ENCODE assay signal across 1 cellular context in the genomic region with DNA sequence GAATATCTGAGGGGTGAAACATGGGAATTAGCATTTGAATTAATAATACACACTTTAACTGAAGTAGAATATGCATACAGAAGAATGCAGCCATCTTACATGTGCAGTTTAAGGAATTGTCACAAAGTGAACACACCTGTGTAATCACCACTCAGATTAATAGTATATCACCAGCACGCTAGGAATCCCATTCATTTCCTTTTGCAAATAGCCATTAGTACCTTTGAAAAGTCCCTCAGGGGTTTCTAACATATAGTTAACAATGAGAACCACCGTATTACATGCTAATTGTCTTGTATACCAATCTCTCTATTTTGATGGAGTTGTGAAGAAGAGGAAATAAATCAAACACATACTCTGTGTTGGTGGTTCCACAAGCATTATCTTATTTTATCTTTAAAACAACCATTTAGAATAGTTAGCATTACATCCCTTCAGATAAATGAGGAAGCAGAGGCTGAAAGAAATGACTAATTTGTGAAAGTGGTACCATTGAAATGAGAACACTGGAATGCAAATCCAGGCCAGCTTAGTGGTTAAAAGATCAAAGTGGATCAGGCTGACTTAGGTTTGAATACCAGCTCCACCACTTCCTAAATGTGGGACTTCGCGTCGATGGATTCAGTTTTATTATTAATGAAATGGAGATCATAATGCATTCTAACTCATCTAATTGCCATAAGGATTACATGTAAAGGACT.
TF ChIP-seq lines count a peak whose summit lies in the region.

No MANE protein-coding gene starts in this region.

TF ChIP-seq in GM12878, 131 proteins besides CTCF, POLR2A, EP300 and RAD21 (continued from another document and continues in another):
- TF ChIP-seq TCF3 (IDR thresholded peaks at IDR 0.05; ENCODE audit: borderline replicate concordance, insufficient read depth, low read depth, low read length): no peak
- TF ChIP-seq BMI1 (IDR thresholded peaks at IDR 0.05; ENCODE audit: borderline replicate concordance): peak; percentile 66; the same call in 1 of the 2 replicates
- no peak for TF ChIP-seq SREBF1 (IDR thresholded peaks at IDR 0.05; ENCODE audit: low read length)
- TF ChIP-seq, protein P1, sequence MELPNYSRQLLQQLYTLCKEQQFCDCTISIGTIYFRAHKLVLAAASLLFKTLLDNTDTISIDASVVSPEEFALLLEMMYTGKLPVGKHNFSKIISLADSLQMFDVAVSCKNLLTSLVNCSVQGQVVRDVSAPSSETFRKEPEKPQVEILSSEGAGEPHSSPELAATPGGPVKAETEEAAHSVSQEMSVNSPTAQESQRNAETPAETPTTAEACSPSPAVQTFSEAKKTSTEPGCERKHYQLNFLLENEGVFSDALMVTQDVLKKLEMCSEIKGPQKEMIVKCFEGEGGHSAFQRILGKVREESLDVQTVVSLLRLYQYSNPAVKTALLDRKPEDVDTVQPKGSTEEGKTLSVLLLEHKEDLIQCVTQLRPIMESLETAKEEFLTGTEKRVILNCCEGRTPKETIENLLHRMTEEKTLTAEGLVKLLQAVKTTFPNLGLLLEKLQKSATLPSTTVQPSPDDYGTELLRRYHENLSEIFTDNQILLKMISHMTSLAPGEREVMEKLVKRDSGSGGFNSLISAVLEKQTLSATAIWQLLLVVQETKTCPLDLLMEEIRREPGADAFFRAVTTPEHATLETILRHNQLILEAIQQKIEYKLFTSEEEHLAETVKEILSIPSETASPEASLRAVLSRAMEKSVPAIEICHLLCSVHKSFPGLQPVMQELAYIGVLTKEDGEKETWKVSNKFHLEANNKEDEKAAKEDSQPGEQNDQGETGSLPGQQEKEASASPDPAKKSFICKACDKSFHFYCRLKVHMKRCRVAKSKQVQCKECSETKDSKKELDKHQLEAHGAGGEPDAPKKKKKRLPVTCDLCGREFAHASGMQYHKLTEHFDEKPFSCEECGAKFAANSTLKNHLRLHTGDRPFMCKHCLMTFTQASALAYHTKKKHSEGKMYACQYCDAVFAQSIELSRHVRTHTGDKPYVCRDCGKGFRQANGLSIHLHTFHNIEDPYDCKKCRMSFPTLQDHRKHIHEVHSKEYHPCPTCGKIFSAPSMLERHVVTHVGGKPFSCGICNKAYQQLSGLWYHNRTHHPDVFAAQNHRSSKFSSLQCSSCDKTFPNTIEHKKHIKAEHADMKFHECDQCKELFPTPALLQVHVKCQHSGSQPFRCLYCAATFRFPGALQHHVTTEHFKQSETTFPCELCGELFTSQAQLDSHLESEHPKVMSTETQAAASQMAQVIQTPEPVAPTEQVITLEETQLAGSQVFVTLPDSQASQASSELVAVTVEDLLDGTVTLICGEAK (IDR thresholded peaks at IDR 0.05; ENCODE audit: borderline replicate concordance): no peak
- peak; percentile 93 for TF ChIP-seq IKZF1 (conservative IDR thresholded peaks at IDR 0.05)
- TF ChIP-seq SREBF2 (IDR thresholded peaks at IDR 0.05; ENCODE audit: low read length): no peak
- no peak for TF ChIP-seq MLLT1 (IDR thresholded peaks at IDR 0.05)
- no peak for TF ChIP-seq SMAD5 (IDR thresholded peaks at IDR 0.05; ENCODE audit: low read depth)
- TF ChIP-seq EZH2 (IDR thresholded peaks at IDR 0.05; ENCODE audit: borderline replicate concordance, control insufficient read depth, low read depth, low read length): no peak
- TF ChIP-seq BCL3 (IDR thresholded peaks at IDR 0.05; ENCODE audit: borderline replicate concordance, insufficient read depth, low read depth, low read length, poor library complexity, severe bottlenecking): no peak
- TF ChIP-seq PRDM15 (CRISPR knock-in tag; IDR thresholded peaks at IDR 0.05): no peak
- TF ChIP-seq, protein P2, sequence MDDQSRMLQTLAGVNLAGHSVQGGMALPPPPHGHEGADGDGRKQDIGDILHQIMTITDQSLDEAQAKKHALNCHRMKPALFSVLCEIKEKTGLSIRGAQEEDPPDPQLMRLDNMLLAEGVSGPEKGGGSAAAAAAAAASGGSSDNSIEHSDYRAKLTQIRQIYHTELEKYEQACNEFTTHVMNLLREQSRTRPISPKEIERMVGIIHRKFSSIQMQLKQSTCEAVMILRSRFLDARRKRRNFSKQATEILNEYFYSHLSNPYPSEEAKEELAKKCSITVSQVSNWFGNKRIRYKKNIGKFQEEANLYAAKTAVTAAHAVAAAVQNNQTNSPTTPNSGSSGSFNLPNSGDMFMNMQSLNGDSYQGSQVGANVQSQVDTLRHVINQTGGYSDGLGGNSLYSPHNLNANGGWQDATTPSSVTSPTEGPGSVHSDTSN (IDR thresholded peaks at IDR 0.05; ENCODE audit: insufficient replicate concordance, low read depth, low read length): no peak
- TF ChIP-seq TAF1 (IDR thresholded peaks at IDR 0.05; ENCODE audit: borderline replicate concordance, low read depth, low read length): no peak
- TF ChIP-seq PKNOX1 (IDR thresholded peaks at IDR 0.05): no peak
- TF ChIP-seq MEF2B (IDR thresholded peaks at IDR 0.05; ENCODE audit: partially characterized antibody, poor library complexity, severe bottlenecking): peak; percentile 48
- TF ChIP-seq SPI1 (IDR thresholded peaks at IDR 0.05; ENCODE audit: borderline replicate concordance, insufficient read depth, low read depth, low read length): peak; percentile 67
- no peak for TF ChIP-seq RAD51 (IDR thresholded peaks at IDR 0.05)
- TF ChIP-seq TCF7 (IDR thresholded peaks at IDR 0.05; ENCODE audit: borderline replicate concordance): peak; percentile 93
- TF ChIP-seq, protein P3, sequence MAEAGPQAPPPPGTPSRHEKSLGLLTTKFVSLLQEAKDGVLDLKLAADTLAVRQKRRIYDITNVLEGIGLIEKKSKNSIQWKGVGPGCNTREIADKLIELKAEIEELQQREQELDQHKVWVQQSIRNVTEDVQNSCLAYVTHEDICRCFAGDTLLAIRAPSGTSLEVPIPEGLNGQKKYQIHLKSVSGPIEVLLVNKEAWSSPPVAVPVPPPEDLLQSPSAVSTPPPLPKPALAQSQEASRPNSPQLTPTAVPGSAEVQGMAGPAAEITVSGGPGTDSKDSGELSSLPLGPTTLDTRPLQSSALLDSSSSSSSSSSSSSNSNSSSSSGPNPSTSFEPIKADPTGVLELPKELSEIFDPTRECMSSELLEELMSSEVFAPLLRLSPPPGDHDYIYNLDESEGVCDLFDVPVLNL (IDR thresholded peaks at IDR 0.05; ENCODE audit: low read depth, low read length): no peak
- TF ChIP-seq CBX5 (IDR thresholded peaks at IDR 0.05; ENCODE audit: low read depth): no peak
- TF ChIP-seq SUPT20H (IDR thresholded peaks at IDR 0.05; ENCODE audit: borderline replicate concordance, control insufficient read depth, low read depth, low read length): no peak
- peak; percentile 76 for TF ChIP-seq JUNB (IDR thresholded peaks at IDR 0.05)
- no peak for TF ChIP-seq ASH2L (IDR thresholded peaks at IDR 0.05; ENCODE audit: borderline replicate concordance, low read depth)
- no peak for TF ChIP-seq MXI1 (IDR thresholded peaks at IDR 0.05; ENCODE audit: low read depth, low read length)
- TF ChIP-seq NBN (IDR thresholded peaks at IDR 0.05): no peak
- TF ChIP-seq ETV6 (conservative IDR thresholded peaks at IDR 0.05 in 1 of 2, IDR thresholded peaks at IDR 0.05 in 1 of 2; ENCODE audit: borderline replicate concordance in 1 of 2, low read depth in 1 of 2): peak in 1 of 2 experiments; percentile 24; a peak in 1 of 4 replicates
- TF ChIP-seq CBFB (IDR thresholded peaks at IDR 0.05; ENCODE audit: low read depth): no peak
- TF ChIP-seq ZNF622 (IDR thresholded peaks at IDR 0.05): no peak
- TF ChIP-seq EGR1 (IDR thresholded peaks at IDR 0.05; ENCODE audit: borderline replicate concordance in 1 of 2, low read depth in 2 of 2, low read length in 2 of 2): no peak
- TF ChIP-seq, protein P4, sequence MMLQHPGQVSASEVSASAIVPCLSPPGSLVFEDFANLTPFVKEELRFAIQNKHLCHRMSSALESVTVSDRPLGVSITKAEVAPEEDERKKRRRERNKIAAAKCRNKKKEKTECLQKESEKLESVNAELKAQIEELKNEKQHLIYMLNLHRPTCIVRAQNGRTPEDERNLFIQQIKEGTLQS (IDR thresholded peaks at IDR 0.05; ENCODE audit: borderline replicate concordance, extremely low read depth, low read depth, low read length): no peak
- TF ChIP-seq USF1 (IDR thresholded peaks at IDR 0.05; ENCODE audit: borderline replicate concordance, extremely low read length, insufficient read depth, low read depth, low read length): no peak
- no peak for TF ChIP-seq NFXL1 (IDR thresholded peaks at IDR 0.05; ENCODE audit: borderline replicate concordance)
- no peak for TF ChIP-seq NKRF (conservative IDR thresholded peaks at IDR 0.05)
